Comparison of ENCODE assay signal across 1 cellular context in genomic region chr2:142882500-142882899, GRCh38. TPM values are rescaled to one million over a fixed set of nuclear protein-coding genes. Genes with fewer than 3 reads are reported as not detected.
"Had no signal": no experiment of that assay in that cellular context is flagged by ENCODE, and none has a peak within 500 bp of the region (broad histone marks: within the 10 kb centered on the region; RNA-seq: fewer than 3 reads in every experiment).

No MANE protein-coding gene starts in this region.

RNA-seq across cellular contexts. Expression of gene KYNU, which starts 5.0 kb away (rescaled TPM):
- total RNA-seq: endothelial cell of umbilical vein had no signal
